Comparison of ENCODE assay signal across 15 cellular contexts in genomic region chr10:548212-548897, GRCh38.
"Had no signal": no experiment of that assay in that cellular context is flagged by ENCODE, and none has a peak within 500 bp of the region (broad histone marks: within the 10 kb centered on the region; RNA-seq: fewer than 3 reads in every experiment).

No MANE protein-coding gene starts in this region.

- H3K27ac ChIP-seq: transverse colon had no signal

- H3K36me3 ChIP-seq: transverse colon had no signal

- H3K9me3 ChIP-seq: transverse colon had no signal

- H3K27me3 ChIP-seq: transverse colon had no signal

- H3K27ac Mint-ChIP-seq: activated CD4-positive, alpha-beta T cell treated with anti-CD3 and anti-CD28 coated beads, Interleukin-2, amount 10 ng/mL, durations not matched to agents 7 days and 5 days; activated naive CD8-positive, alpha-beta T cell; naive B cell had no signal

- H3K4me3 Mint-ChIP-seq: activated CD4-positive, alpha-beta T cell treated with anti-CD3 and anti-CD28 coated beads, Interleukin-2, amount 10 ng/mL, durations not matched to agents 7 days and 5 days; activated naive CD8-positive, alpha-beta T cell; naive B cell had no signal

- H3K9me3 Mint-ChIP-seq: activated CD4-positive, alpha-beta T cell treated with anti-CD3 and anti-CD28 coated beads, Interleukin-2, amount 10 ng/mL, durations not matched to agents 7 days and 5 days; naive B cell had no signal

- DNase-seq: activated CD4-positive, alpha-beta T cell treated with anti-CD3 and anti-CD28 coated beads, Interleukin-2, amount 10 ng/mL, durations not matched to agents 7 days and 5 days; activated CD8-positive, alpha-beta memory T cell treated with anti-CD3 and anti-CD28 coated beads for 24 hours; activated gamma-delta T cell treated with Interleukin-2 at 50 U/mL for 16 hours; amniotic stem cell; central memory CD4-positive, alpha-beta T cell; cortex of kidney; effector CD8-positive, alpha-beta T cell; left cardiac atrium; naive B cell; posterior cingulate gyrus; small intestine; stimulated activated naive CD8-positive, alpha-beta T cell treated with anti-CD3 and anti-CD28 coated beads, Interleukin-15, Interleukin-2, amounts not matched to agents 100 U/mL and 50 U/mL, for 24 hours; transverse colon had no signal

- H3K36me3 Mint-ChIP-seq: activated naive CD8-positive, alpha-beta T cell; naive B cell had no signal

- H3K4me1 Mint-ChIP-seq: activated CD4-positive, alpha-beta T cell treated with anti-CD3 and anti-CD28 coated beads, Interleukin-2, amount 10 ng/mL, durations not matched to agents 7 days and 5 days had no signal

- H3K4me3 ChIP-seq: lung, transverse colon had no signal

- ATAC-seq: left cardiac atrium; stimulated activated naive CD8-positive, alpha-beta T cell treated with anti-CD3 and anti-CD28 coated beads, Interleukin-15, Interleukin-2, amounts not matched to agents 100 U/mL and 50 U/mL, for 24 hours had no signal
